Comparison of ENCODE assay signal across 20 cellular contexts in the genomic region with DNA sequence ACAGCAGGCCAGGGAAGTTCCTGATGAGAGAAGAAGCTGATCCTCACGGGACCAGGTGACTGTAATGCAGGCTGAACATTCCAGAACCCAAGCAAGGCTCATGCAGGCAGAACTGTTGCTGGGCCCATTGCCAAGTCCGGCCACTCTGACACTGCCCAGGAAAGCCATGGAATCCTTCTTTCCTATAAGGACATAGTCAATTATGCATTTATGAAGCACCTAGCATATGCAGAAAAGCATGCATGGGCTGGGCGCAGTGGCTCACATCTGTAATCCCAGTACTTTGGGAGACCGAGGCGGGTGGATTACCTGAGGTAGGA.
"Had no signal": no experiment of that assay in that cellular context is flagged by ENCODE, and none has a peak within 500 bp of the region (broad histone marks: within the 10 kb centered on the region; RNA-seq: fewer than 3 reads in every experiment).

No MANE protein-coding gene starts in this region.

- H3K9me3 ChIP-seq: pancreas, psoas muscle, sigmoid colon, transverse colon, upper lobe of left lung, vagina had no signal

- H3K27ac Mint-ChIP-seq: mesothelial cell of epicardium; naive B cell; natural killer cell; stimulated activated effector memory CD8-positive, alpha-beta T cell treated with anti-CD3 and anti-CD28 coated beads, Interleukin-12 subunit alpha, Interleukin-12 subunit beta, amount 100 ng/mL, for 72 hours; stimulated activated naive CD8-positive, alpha-beta T cell treated with anti-CD3 and anti-CD28 coated beads, Interleukin-15, Interleukin-2, amounts not matched to agents 100 ng/mL and 50 ng/mL, for 24 hours had no signal

- H3K27me3 Mint-ChIP-seq: naive B cell; stimulated activated naive CD8-positive, alpha-beta T cell treated with anti-CD3 and anti-CD28 coated beads, Interleukin-15, Interleukin-2, amounts not matched to agents 100 ng/mL and 50 ng/mL, for 24 hours had no signal

- H3K4me1 ChIP-seq: pancreas, psoas muscle, sigmoid colon, spleen, transverse colon, upper lobe of left lung, vagina had no signal

- H3K36me3 Mint-ChIP-seq: mesothelial cell of epicardium; naive B cell; natural killer cell; stimulated activated effector memory CD8-positive, alpha-beta T cell treated with anti-CD3 and anti-CD28 coated beads, Interleukin-12 subunit alpha, Interleukin-12 subunit beta, amount 100 ng/mL, for 72 hours had no signal

- H3K36me3 ChIP-seq: pancreas, sigmoid colon, spleen, transverse colon, upper lobe of left lung, vagina had no signal

- ATAC-seq: natural killer cell; stimulated activated effector memory CD8-positive, alpha-beta T cell treated with anti-CD3 and anti-CD28 coated beads, Interleukin-12 subunit alpha, Interleukin-12 subunit beta, amount 100 ng/mL, for 72 hours had no signal

- H3K4me3 ChIP-seq: hepatocyte, lung, pancreas, psoas muscle, sigmoid colon, spleen, transverse colon, upper lobe of left lung, vagina had no signal

- FAIRE-seq: pancreas, small intestine had no signal

- H3K27me3 ChIP-seq: hepatocyte, pancreas, sigmoid colon, spleen, transverse colon, upper lobe of left lung, vagina had no signal

- H3K4me1 Mint-ChIP-seq: naive B cell; natural killer cell; stimulated activated effector memory CD8-positive, alpha-beta T cell treated with anti-CD3 and anti-CD28 coated beads, Interleukin-12 subunit alpha, Interleukin-12 subunit beta, amount 100 ng/mL, for 72 hours had no signal

- H3K4me3 Mint-ChIP-seq: mesothelial cell of epicardium; naive B cell; natural killer cell; stimulated activated effector memory CD8-positive, alpha-beta T cell treated with anti-CD3 and anti-CD28 coated beads, Interleukin-12 subunit alpha, Interleukin-12 subunit beta, amount 100 ng/mL, for 72 hours; stimulated activated naive CD8-positive, alpha-beta T cell treated with anti-CD3 and anti-CD28 coated beads, Interleukin-15, Interleukin-2, amounts not matched to agents 100 ng/mL and 50 ng/mL, for 24 hours had no signal

- H3K27ac ChIP-seq: hepatocyte, pancreas, psoas muscle, spleen, transverse colon, upper lobe of left lung, vagina had no signal

- H3K9me3 Mint-ChIP-seq: stimulated activated effector memory CD8-positive, alpha-beta T cell treated with anti-CD3 and anti-CD28 coated beads, Interleukin-12 subunit alpha, Interleukin-12 subunit beta, amount 100 ng/mL, for 72 hours; stimulated activated naive CD8-positive, alpha-beta T cell treated with anti-CD3 and anti-CD28 coated beads, Interleukin-15, Interleukin-2, amounts not matched to agents 100 ng/mL and 50 ng/mL, for 24 hours had no signal

- DNase-seq: head of caudate nucleus; islet precursor cell; naive B cell; natural killer cell; posterior cingulate gyrus; psoas muscle; sigmoid colon; small intestine; spleen; stimulated activated CD4-positive, alpha-beta T cell treated with anti-CD3 and anti-CD28 coated beads, Interleukin-4, amount 100 ng/mL, for 24 hours; stimulated activated naive CD4-positive, alpha-beta T cell; transverse colon; upper lobe of left lung had no signal
